18 cellular contexts compared by ENCODE assay signal in the genomic region with DNA sequence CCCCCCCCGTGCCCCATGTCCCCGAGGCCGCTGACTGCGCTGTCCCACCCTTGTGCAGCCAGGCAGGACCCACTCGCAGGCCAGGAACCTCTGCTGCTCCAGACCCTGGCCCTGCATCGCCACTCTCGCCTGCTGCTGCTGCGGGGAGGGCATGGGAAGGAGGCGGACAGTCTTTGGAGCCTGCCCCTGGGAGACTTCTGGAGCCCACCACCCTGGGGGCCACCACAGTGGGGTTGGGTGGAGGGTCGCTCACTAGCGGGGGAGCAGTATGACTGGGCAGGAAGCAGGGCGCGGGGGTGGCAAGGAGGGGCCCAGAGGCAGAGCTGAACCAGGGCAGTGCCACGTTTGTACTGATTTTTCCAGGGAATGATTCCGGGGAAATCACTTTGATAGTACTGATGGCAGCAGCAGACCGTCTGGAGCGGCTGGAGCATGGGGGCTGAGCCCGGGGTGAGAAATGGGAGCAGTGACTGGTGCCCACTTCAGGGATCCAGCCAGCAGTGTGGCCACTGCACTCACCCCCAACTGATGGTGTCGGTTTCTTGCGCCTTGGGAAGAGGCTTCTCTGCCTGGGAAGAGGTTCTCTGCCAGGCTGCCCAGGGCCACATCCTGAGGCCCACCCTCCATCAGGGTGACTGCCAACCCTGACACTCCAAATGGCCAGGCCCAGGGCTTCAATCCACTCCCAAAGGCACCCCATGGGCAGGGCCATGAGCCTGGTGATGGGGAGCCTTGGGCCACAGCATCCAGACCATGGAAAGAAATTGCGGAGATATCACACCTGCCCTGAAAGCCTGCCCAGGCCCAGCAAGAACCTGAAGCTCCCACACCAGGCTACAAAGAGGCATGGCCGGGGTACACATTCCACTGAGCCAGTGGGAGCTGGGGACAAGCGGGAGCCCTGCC. TPM values are rescaled to one million over a fixed set of nuclear protein-coding genes. Genes with fewer than 3 reads are reported as not detected.
"Had no signal": no experiment of that assay in that cellular context is flagged by ENCODE, and none has a peak within 500 bp of the region (broad histone marks: within the 10 kb centered on the region; RNA-seq: fewer than 3 reads in every experiment).

No MANE protein-coding gene starts in this region.

- H3K36me3 ChIP-seq: neural progenitor cell, sigmoid colon, uterus had no signal

- H3K9me3 ChIP-seq: psoas muscle, uterus had no signal

- H3K27me3 ChIP-seq: hepatocyte, neural progenitor cell, sigmoid colon, uterus had no signal

- H3K4me1 ChIP-seq: psoas muscle, uterus had no signal

- H3K4me3 ChIP-seq: hepatocyte, neural progenitor cell, psoas muscle, sigmoid colon, skin epidermis, uterus had no signal

- H3K9ac ChIP-seq: neural progenitor cell had no signal

- DNase-seq: dermis blood vessel endothelial cell; endodermal cell; erythroblast; foreskin melanocyte; head of caudate nucleus; midbrain; retina; sigmoid colon; stimulated activated CD4-positive, alpha-beta T cell treated with anti-CD3 and anti-CD28 coated beads, Interleukin-12 subunit alpha, Interleukin-12 subunit beta, amount 100 ng/mL, for 4 hours; stimulated activated naive CD4-positive, alpha-beta T cell treated with Interleukin-2 at 50 U/mL for 16 hours; trophoblast cell; uterus had no signal

- H3K4me2 ChIP-seq: hepatocyte, neural progenitor cell had no signal

- H3K27ac ChIP-seq: hepatocyte, neural progenitor cell, psoas muscle, sigmoid colon, skin epidermis, uterus had no signal

- H2AFZ ChIP-seq: hepatocyte, neural progenitor cell had no signal

RNA-seq across cellular contexts. Expression of gene LSAMP, which starts 53.7 kb away (rescaled TPM):
- total RNA-seq: dermis blood vessel endothelial cell; endothelial cell of umbilical vein; natural killer cell treated with Interleukin-12 subunit alpha and Interleukin-12 subunit beta and Interleukin-15 and Interleukin-18, amount 100 ng/mL, for 72 hours had no signal
- polyA plus RNA-seq: endothelial cell of umbilical vein had no signal
